Comparison of ENCODE assay signal across 15 cellular contexts in genomic region chr3:196406806-196407470, GRCh38. TPM values are rescaled to one million over a fixed set of nuclear protein-coding genes. Genes with fewer than 3 reads are reported as not detected.
DNase-seq lines count a peak whose midpoint lies in the region; ATAC-seq, FAIRE-seq and TF ChIP-seq lines count a peak whose summit lies in the region.
"Had no signal": no experiment of that assay in that cellular context is flagged by ENCODE, and none has a peak within 500 bp of the region (broad histone marks: within the 10 kb centered on the region; RNA-seq: fewer than 3 reads in every experiment).

No MANE protein-coding gene starts in this region.

- no peak for ATAC-seq in stimulated activated naive CD8-positive, alpha-beta T cell treated with anti-CD3 and anti-CD28 coated beads, Interleukin-15, amount 100 ng/mL, for 72 hours

- no peak overlapping the region for H3K27ac Mint-ChIP-seq in stimulated activated naive CD8-positive, alpha-beta T cell treated with anti-CD3 and anti-CD28 coated beads, Interleukin-15, amount 100 ng/mL, for 72 hours
- H3K27ac Mint-ChIP-seq in CD8-positive, alpha-beta memory T cell: peak overlapping the region in 1 of 8 donors; percentile 24
- H3K27ac Mint-ChIP-seq: activated naive CD4-positive, alpha-beta T cell treated with anti-CD3 and anti-CD28 coated beads, Interleukin-2, amount 10 ng/mL, durations not matched to agents 7 days and 5 days; progenitor cell of endocrine pancreas had no signal

- H3K4me3 ChIP-seq in fibroblast of mammary gland (ENCODE audit: control insufficient read depth, low read depth, low read length): no peak overlapping the region
- H3K4me3 ChIP-seq in skeletal muscle satellite cell (ENCODE audit: low read length): peak overlapping the region; percentile 44
- H3K4me3 ChIP-seq in CD8-positive, alpha-beta memory T cell (ENCODE audit: low read length): no peak overlapping the region
- H3K4me3 ChIP-seq: dorsolateral prefrontal cortex, heart left ventricle had no signal

- FAIRE-seq in GM12892 (lab: Jason Lieb, UNC): no peak

- no peak for TF ChIP-seq CTCF in fibroblast of mammary gland (conservative IDR thresholded peaks at IDR 0.05; ENCODE audit: control insufficient read depth, insufficient read depth, low read depth, low read length)

- DNase-seq in DMS 273 (lab: John Stamatoyannopoulos, UW; ENCODE audit: unreplicated experiment) (peak; percentile 29), DMS 273 treated with DMSO at 0.1 percent for 48 hours (lab: John Stamatoyannopoulos, UW) (no peak), RPMI7951 (ENCODE audit: low read depth) (peak; percentile 12), fibroblast of mammary gland (ENCODE audit: low read depth) (peak; percentile 51), GM12892 (ENCODE audit: insufficient read length) (no peak)
- DNase-seq in stimulated activated naive CD8-positive, alpha-beta T cell treated with anti-CD3 and anti-CD28 coated beads, Interleukin-15, amount 100 ng/mL, for 72 hours: no peak
- DNase-seq in CD8-positive, alpha-beta memory T cell: no peak
- DNase-seq: activated CD4-positive, alpha-beta T cell treated with anti-CD3 and anti-CD28 coated beads, Interleukin-2, amount 50 U/mL, for 48 hours; activated naive CD4-positive, alpha-beta T cell treated with anti-CD3 and anti-CD28 coated beads, Interleukin-2, amount 10 ng/mL, durations not matched to agents 7 days and 5 days; heart left ventricle; NCI-H1417 had no signal

- H3K4me2 ChIP-seq in skeletal muscle satellite cell (ENCODE audit: low read length): peak overlapping the region; percentile 26

- peaks cover 9 to 17% of the 10 kb centered on the region in 2 donors for H3K9me3 Mint-ChIP-seq in stimulated activated naive CD8-positive, alpha-beta T cell treated with anti-CD3 and anti-CD28 coated beads, Interleukin-15, amount 100 ng/mL, for 72 hours
- peaks cover 0 to 12% (median 0%) of the 10 kb centered on the region in 5 donors for H3K9me3 Mint-ChIP-seq in CD8-positive, alpha-beta memory T cell

- CTCF ChIA-PET in CD8-positive, alpha-beta memory T cell (lab: Charles Lee): no interaction called here

- POLR2A ChIA-PET in CD8-positive, alpha-beta memory T cell (lab: Charles Lee): no interaction called here

- peaks cover 17% of the 10 kb centered on the region for H3K36me3 ChIP-seq in skeletal muscle satellite cell (ENCODE audit: insufficient read depth, low read length)
- peaks cover 8% of the 10 kb centered on the region for H3K36me3 ChIP-seq in CD8-positive, alpha-beta memory T cell (ENCODE audit: insufficient read depth, low read length)

- H3K4me3 Mint-ChIP-seq in stimulated activated naive CD8-positive, alpha-beta T cell treated with anti-CD3 and anti-CD28 coated beads, Interleukin-15, amount 100 ng/mL, for 72 hours: no peak overlapping the region
- no peak overlapping the region for H3K4me3 Mint-ChIP-seq in CD8-positive, alpha-beta memory T cell
- H3K4me3 Mint-ChIP-seq: activated naive CD4-positive, alpha-beta T cell treated with anti-CD3 and anti-CD28 coated beads, Interleukin-2, amount 10 ng/mL, durations not matched to agents 7 days and 5 days had no signal

- TF ChIP-seq POLR2A in GM12892 (IDR thresholded peaks at IDR 0.05; ENCODE audit: low read depth, low read length): no peak

- H3K27me3 ChIP-seq in skeletal muscle satellite cell (ENCODE audit: control insufficient read depth, insufficient read depth, low read length): no peaks in the 10 kb centered on the region
- H3K27me3 ChIP-seq in CD8-positive, alpha-beta memory T cell (ENCODE audit: insufficient read depth, low read length, poor library complexity, severe bottlenecking): no peaks in the 10 kb centered on the region
- H3K27me3 ChIP-seq: dorsolateral prefrontal cortex, heart left ventricle had no signal

- H3K4me1 ChIP-seq in skeletal muscle satellite cell (ENCODE audit: control insufficient read depth, insufficient read depth, low read length): peaks cover 11% of the 10 kb centered on the region
- H3K4me1 ChIP-seq in CD8-positive, alpha-beta memory T cell (ENCODE audit: insufficient read depth, low read length): no peaks in the 10 kb centered on the region

- H3K27ac ChIP-seq in CD8-positive, alpha-beta memory T cell (ENCODE audit: low read depth, low read length): no peak overlapping the region
- H3K27ac ChIP-seq: 22Rv1, dorsolateral prefrontal cortex, heart left ventricle had no signal

- H3K27me3 Mint-ChIP-seq in stimulated activated naive CD8-positive, alpha-beta T cell treated with anti-CD3 and anti-CD28 coated beads, Interleukin-15, amount 100 ng/mL, for 72 hours: no peaks in the 10 kb centered on the region
- H3K27me3 Mint-ChIP-seq in CD8-positive, alpha-beta memory T cell: no peaks in the 10 kb centered on the region
- H3K27me3 Mint-ChIP-seq: activated naive CD4-positive, alpha-beta T cell treated with anti-CD3 and anti-CD28 coated beads, Interleukin-2, amount 10 ng/mL, durations not matched to agents 7 days and 5 days; progenitor cell of endocrine pancreas had no signal

- H3K4me1 Mint-ChIP-seq in stimulated activated naive CD8-positive, alpha-beta T cell treated with anti-CD3 and anti-CD28 coated beads, Interleukin-15, amount 100 ng/mL, for 72 hours: peaks cover 12% of the 10 kb centered on the region
- H3K4me1 Mint-ChIP-seq in CD8-positive, alpha-beta memory T cell: peaks cover 19 to 29% (median 20%) of the 10 kb centered on the region in 3 donors

- peaks cover 0 to 44% (median 11%) of the 10 kb centered on the region in 3 donors for H3K36me3 Mint-ChIP-seq in CD8-positive, alpha-beta memory T cell

- no peak overlapping the region for H3K9ac ChIP-seq in skeletal muscle satellite cell (ENCODE audit: low read depth, low read length)

- no peaks in the 10 kb centered on the region for H3K9me3 ChIP-seq in skeletal muscle satellite cell (replicated peaks; ENCODE audit: low read length)
- H3K9me3 ChIP-seq in CD8-positive, alpha-beta memory T cell (ENCODE audit: low read length): no peaks in the 10 kb centered on the region

RNA-seq across cellular contexts. Expression of gene UBXN7, which starts 25.3 kb away (rescaled TPM):
- 10.8 and 12.3 TPM in 2 replicates for total RNA-seq in RPMI7951 (2014; rRNA removed; shearing (Covaris generic))
- total RNA-seq in skeletal muscle satellite cell (2012; rRNA removed): 12.0 and 15.5 TPM in 2 replicates
- polyA plus RNA-seq in GM12892 (2012; ENCODE audit: missing spikeins): 22.3 TPM
- 10 to 100 TPM; 51.7 to 52.1 TPM for total RNA-seq in CD8-positive, alpha-beta memory T cell
- polyA plus RNA-seq in CD8-positive, alpha-beta memory T cell: 32.6 TPM

Comparison
In these comparisons a context has a peak if more than half of its experiments do, and no peak if none do; other contexts are left out.
1. DNase-seq: peak in DMS 273 (single experiment), RPMI7951 (single experiment) and fibroblast of mammary gland (single experiment); none in DMS 273 treated with DMSO at 0.1 percent for 48 hours (single experiment), GM12892 (single experiment), stimulated activated naive CD8-positive, alpha-beta T cell treated with anti-CD3 and anti-CD28 coated beads, Interleukin-15, amount 100 ng/mL, for 72 hours (0 of 2) and CD8-positive, alpha-beta memory T cell (0 of 5).